1 cellular context compared by ENCODE assay signal in the genomic region with DNA sequence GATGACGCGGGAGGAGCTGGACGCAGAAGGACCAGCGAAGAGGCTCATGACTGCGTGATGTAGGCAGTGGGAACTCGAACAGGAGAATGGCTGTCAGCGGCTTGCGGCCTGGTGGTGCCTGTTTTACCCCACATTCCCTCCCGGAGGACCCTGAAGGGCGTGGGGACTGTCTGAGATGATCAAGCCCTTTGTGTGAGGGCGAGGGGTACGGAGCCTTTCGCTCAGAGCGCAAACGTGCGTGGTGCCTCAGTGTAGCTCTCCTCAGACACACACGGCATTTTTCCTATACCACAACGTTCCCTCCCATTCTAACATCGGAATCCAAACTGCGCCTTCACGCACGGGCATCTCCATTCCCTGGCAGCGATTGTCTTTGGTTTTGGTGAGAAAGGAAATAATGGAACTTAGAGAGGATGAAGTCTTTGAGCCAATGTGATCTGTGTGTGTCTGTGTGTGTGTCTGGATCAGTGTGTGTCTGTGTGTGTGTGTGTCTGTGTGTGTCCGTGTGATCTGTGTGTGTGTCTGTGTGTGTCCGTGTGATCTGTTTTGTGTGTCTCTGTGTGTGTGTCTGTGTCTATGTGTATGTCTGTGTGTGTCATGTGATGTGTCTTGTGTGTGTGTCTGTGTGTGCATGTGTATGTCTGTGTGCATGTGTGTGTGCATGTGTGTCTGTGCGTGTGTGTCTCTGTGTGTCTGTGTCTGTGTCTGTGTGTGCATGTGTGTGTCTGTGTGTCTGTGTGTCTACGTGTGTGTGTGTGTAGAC.
TF ChIP-seq lines count a peak whose summit lies in the region.

No MANE protein-coding gene starts in this region.

TF ChIP-seq in IMR-90, 13 proteins besides CTCF, POLR2A, EP300 and RAD21:
- TF ChIP-seq MAFK (IDR thresholded peaks at IDR 0.05; ENCODE audit: low read depth, low read length) (no peak), MAZ (IDR thresholded peaks at IDR 0.05; ENCODE audit: borderline replicate concordance, low read depth, low read length) (no peak), MXI1 (IDR thresholded peaks at IDR 0.05; ENCODE audit: borderline replicate concordance, low read depth, low read length) (no peak), NFE2L2 (IDR thresholded peaks at IDR 0.05; ENCODE audit: low read depth, low read length) (no peak), BHLHE40 (IDR thresholded peaks at IDR 0.05; ENCODE audit: low read depth, low read length) (no peak), SMC3 (IDR thresholded peaks at IDR 0.05; ENCODE audit: low read depth, low read length) (no peak), CEBPB (IDR thresholded peaks at IDR 0.05; ENCODE audit: low read depth, low read length) (no peak), USF2 (IDR thresholded peaks at IDR 0.05; ENCODE audit: low read depth, low read length) (no peak)
- TF ChIP-seq, protein P1, sequence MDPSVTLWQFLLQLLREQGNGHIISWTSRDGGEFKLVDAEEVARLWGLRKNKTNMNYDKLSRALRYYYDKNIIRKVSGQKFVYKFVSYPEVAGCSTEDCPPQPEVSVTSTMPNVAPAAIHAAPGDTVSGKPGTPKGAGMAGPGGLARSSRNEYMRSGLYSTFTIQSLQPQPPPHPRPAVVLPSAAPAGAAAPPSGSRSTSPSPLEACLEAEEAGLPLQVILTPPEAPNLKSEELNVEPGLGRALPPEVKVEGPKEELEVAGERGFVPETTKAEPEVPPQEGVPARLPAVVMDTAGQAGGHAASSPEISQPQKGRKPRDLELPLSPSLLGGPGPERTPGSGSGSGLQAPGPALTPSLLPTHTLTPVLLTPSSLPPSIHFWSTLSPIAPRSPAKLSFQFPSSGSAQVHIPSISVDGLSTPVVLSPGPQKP (IDR thresholded peaks at IDR 0.05; ENCODE audit: borderline replicate concordance, low read depth, low read length): no peak
